ENCODE assay signal across 14 cellular contexts in genomic region chr3:21390136-21390535, GRCh38.
DNase-seq lines count a peak whose midpoint lies in the region; FAIRE-seq and TF ChIP-seq lines count a peak whose summit lies in the region.
"Had no signal": no experiment of that assay in that cellular context is flagged by ENCODE, and none has a peak within 500 bp of the region (broad histone marks: within the 10 kb centered on the region; RNA-seq: fewer than 3 reads in every experiment).

No MANE protein-coding gene starts in this region.

- no peaks in the 10 kb centered on the region for H3K27me3 ChIP-seq in bronchial epithelial cell (ENCODE audit: control insufficient read depth, insufficient read depth, low read length)

- peak; percentile 88 for DNase-seq in EL
- DNase-seq in NCI-H2029 (lab: John Stamatoyannopoulos, UW) = peak; percentile 40
- DNase-seq in bronchial epithelial cell (ENCODE audit: low read depth) = peak; percentile 32
- DNase-seq in non-pigmented ciliary epithelial cell (ENCODE audit: low read depth) = peak; percentile 34
- DNase-seq in NCI-H524 treated with DMSO at 0.1 percent for 48 hours (lab: John Stamatoyannopoulos, UW) = no peak
- DNase-seq in HPDE6-E6E7 (ENCODE audit: extremely low spot score) = no peak
- no peak for DNase-seq in cerebellum (ENCODE audit: low spot score)
- no peak for DNase-seq in activated naive CD4-positive, alpha-beta T cell treated with anti-CD3 and anti-CD28 coated beads, Interleukin-2, amount 50 U/mL, for 16 hours
- DNase-seq: activated CD8-positive, alpha-beta T cell treated with anti-CD3 and anti-CD28 coated beads, Interleukin-2, amount 10 ng/mL, durations not matched to agents 7 days and 5 days; activated effector memory CD4-positive, alpha-beta T cell treated with anti-CD3 and anti-CD28 coated beads, Interleukin-2, amount 50 U/mL, for 16 hours; Caco-2; cerebellar nuclear complex; erythroblast; MM.1S had no signal

- H3K4me3 ChIP-seq in bronchial epithelial cell (ENCODE audit: low read depth, low read length) = no peak overlapping the region

- no peak for TF ChIP-seq CTCF in bronchial epithelial cell (IDR thresholded peaks at IDR 0.05; ENCODE audit: insufficient read depth, low read length, severe bottlenecking)

- no peaks in the 10 kb centered on the region for H3K36me3 ChIP-seq in bronchial epithelial cell (ENCODE audit: control insufficient read depth, insufficient read depth, low read length)

- no peak for FAIRE-seq in bronchial epithelial cell (lab: Jason Lieb, UNC)

Comparison
In these comparisons a context has a peak if more than half of its experiments do, and no peak if none do; other contexts are left out.
1. DNase-seq: peak in EL (single experiment), NCI-H2029 (single experiment), bronchial epithelial cell (single experiment) and non-pigmented ciliary epithelial cell (single experiment); none in NCI-H524 treated with DMSO at 0.1 percent for 48 hours (single experiment), HPDE6-E6E7 (single experiment), cerebellum (single experiment) and activated naive CD4-positive, alpha-beta T cell treated with anti-CD3 and anti-CD28 coated beads, Interleukin-2, amount 50 U/mL, for 16 hours (single experiment).